Comparison of ENCODE assay signal across 1 cellular context in genomic region chrX:131332331-131332730, GRCh38.
A peak's percentile ranks its signal among the peaks of the same experiment; 100 is the strongest.
TF ChIP-seq lines count a peak whose summit lies in the region.

No MANE protein-coding gene starts in this region.

TF ChIP-seq in HepG2, 621 proteins besides CTCF, POLR2A, EP300 and RAD21 (continued from another document and continues in another):
- TF ChIP-seq, protein P1, sequence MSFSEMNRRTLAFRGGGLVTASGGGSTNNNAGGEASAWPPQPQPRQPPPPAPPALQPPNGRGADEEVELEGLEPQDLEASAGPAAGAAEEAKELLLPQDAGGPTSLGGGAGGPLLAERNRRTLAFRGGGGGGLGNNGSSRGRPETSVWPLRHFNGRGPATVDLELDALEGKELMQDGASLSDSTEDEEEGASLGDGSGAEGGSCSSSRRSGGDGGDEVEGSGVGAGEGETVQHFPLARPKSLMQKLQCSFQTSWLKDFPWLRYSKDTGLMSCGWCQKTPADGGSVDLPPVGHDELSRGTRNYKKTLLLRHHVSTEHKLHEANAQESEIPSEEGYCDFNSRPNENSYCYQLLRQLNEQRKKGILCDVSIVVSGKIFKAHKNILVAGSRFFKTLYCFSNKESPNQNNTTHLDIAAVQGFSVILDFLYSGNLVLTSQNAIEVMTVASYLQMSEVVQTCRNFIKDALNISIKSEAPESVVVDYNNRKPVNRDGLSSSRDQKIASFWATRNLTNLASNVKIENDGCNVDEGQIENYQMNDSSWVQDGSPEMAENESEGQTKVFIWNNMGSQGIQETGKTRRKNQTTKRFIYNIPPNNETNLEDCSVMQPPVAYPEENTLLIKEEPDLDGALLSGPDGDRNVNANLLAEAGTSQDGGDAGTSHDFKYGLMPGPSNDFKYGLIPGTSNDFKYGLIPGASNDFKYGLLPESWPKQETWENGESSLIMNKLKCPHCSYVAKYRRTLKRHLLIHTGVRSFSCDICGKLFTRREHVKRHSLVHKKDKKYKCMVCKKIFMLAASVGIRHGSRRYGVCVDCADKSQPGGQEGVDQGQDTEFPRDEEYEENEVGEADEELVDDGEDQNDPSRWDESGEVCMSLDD (CRISPR knock-in tag; IDR thresholded peaks at IDR 0.05; ENCODE audit: borderline replicate concordance): no peak
- TF ChIP-seq ZNF296 (CRISPR knock-in tag; conservative IDR thresholded peaks at IDR 0.05) (no peak), ZNF746 (CRISPR knock-in tag; IDR thresholded peaks at IDR 0.05) (no peak), ZNF557 (CRISPR knock-in tag; IDR thresholded peaks at IDR 0.05) (no peak), MATR3 (CRISPR knock-in tag; IDR thresholded peaks at IDR 0.05) (no peak), MIER2 (CRISPR knock-in tag; IDR thresholded peaks at IDR 0.05) (no peak), SOX5 (CRISPR knock-in tag; IDR thresholded peaks at IDR 0.05; ENCODE audit: borderline replicate concordance) (peak; percentile 88), SNRNP70 (IDR thresholded peaks at IDR 0.05; ENCODE audit: low read depth, low read length) (no peak), NCOA2 (CRISPR knock-in tag; IDR thresholded peaks at IDR 0.05) (no peak), ZBTB34 (CRISPR knock-in tag; IDR thresholded peaks at IDR 0.05) (no peak), CBX1 (IDR thresholded peaks at IDR 0.05; ENCODE audit: low read depth) (no peak), MBNL3 (CRISPR knock-in tag; conservative IDR thresholded peaks at IDR 0.05) (no peak), RARG (CRISPR knock-in tag; IDR thresholded peaks at IDR 0.05; ENCODE audit: low read depth) (no peak), HNF1A (IDR thresholded peaks at IDR 0.05; ENCODE audit: low read depth) (no peak), HNF1A (CRISPR knock-in tag; IDR thresholded peaks at IDR 0.05; ENCODE audit: borderline replicate concordance) (no peak), TSC22D2 (CRISPR knock-in tag; IDR thresholded peaks at IDR 0.05; ENCODE audit: borderline replicate concordance) (no peak), GATAD2A (CRISPR knock-in tag; IDR thresholded peaks at IDR 0.05) (no peak), NR2C2 (CRISPR knock-in tag; IDR thresholded peaks at IDR 0.05; ENCODE audit: borderline replicate concordance) (no peak), ZNF558 (CRISPR knock-in tag; IDR thresholded peaks at IDR 0.05; ENCODE audit: borderline replicate concordance) (no peak), ZNF7 (CRISPR knock-in tag; IDR thresholded peaks at IDR 0.05) (no peak), MXD1 (CRISPR knock-in tag; IDR thresholded peaks at IDR 0.05) (no peak), POLR2AphosphoS5 (IDR thresholded peaks at IDR 0.05; ENCODE audit: low read depth, low read length) (no peak), RARA (CRISPR knock-in tag; IDR thresholded peaks at IDR 0.05) (peak; percentile 50; the same call in 1 of the 2 replicates), ZBTB7B (CRISPR knock-in tag; IDR thresholded peaks at IDR 0.05) (no peak), MED1 (CRISPR knock-in tag; IDR thresholded peaks at IDR 0.05) (0 out of 2 replicates have a peak, but pooled peaks have one; percentile 13), STAT5B (CRISPR knock-in tag; IDR thresholded peaks at IDR 0.05) (no peak), MTA1 (CRISPR knock-in tag; IDR thresholded peaks at IDR 0.05; ENCODE audit: borderline replicate concordance) (no peak), SYNCRIP (IDR thresholded peaks at IDR 0.05; ENCODE audit: insufficient read depth, low read depth, low read length) (no peak), MTF2 (CRISPR knock-in tag; IDR thresholded peaks at IDR 0.05; ENCODE audit: borderline replicate concordance) (no peak), ZSCAN22 (CRISPR knock-in tag; IDR thresholded peaks at IDR 0.05) (no peak), ATF1 (CRISPR knock-in tag; IDR thresholded peaks at IDR 0.05) (no peak), MIER3 (CRISPR knock-in tag; IDR thresholded peaks at IDR 0.05; ENCODE audit: borderline replicate concordance) (no peak), THRA (CRISPR knock-in tag; IDR thresholded peaks at IDR 0.05; ENCODE audit: borderline replicate concordance) (no peak), ZNF432 (CRISPR knock-in tag; IDR thresholded peaks at IDR 0.05; ENCODE audit: borderline replicate concordance) (no peak), ZNF414 (CRISPR knock-in tag; IDR thresholded peaks at IDR 0.05) (no peak), SMYD3 (CRISPR knock-in tag; IDR thresholded peaks at IDR 0.05) (no peak)
- TF ChIP-seq, protein P2, sequence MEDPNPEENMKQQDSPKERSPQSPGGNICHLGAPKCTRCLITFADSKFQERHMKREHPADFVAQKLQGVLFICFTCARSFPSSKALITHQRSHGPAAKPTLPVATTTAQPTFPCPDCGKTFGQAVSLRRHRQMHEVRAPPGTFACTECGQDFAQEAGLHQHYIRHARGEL (CRISPR knock-in tag; IDR thresholded peaks at IDR 0.05): no peak
- TF ChIP-seq, protein P3, sequence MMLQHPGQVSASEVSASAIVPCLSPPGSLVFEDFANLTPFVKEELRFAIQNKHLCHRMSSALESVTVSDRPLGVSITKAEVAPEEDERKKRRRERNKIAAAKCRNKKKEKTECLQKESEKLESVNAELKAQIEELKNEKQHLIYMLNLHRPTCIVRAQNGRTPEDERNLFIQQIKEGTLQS (CRISPR knock-in tag; IDR thresholded peaks at IDR 0.05): no peak
- TF ChIP-seq, protein P4, sequence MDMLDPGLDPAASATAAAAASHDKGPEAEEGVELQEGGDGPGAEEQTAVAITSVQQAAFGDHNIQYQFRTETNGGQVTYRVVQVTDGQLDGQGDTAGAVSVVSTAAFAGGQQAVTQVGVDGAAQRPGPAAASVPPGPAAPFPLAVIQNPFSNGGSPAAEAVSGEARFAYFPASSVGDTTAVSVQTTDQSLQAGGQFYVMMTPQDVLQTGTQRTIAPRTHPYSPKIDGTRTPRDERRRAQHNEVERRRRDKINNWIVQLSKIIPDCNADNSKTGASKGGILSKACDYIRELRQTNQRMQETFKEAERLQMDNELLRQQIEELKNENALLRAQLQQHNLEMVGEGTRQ (IDR thresholded peaks at IDR 0.05; ENCODE audit: low read depth, low read length): no peak
- TF ChIP-seq, protein P4 (CRISPR knock-in tag; IDR thresholded peaks at IDR 0.05; ENCODE audit: borderline replicate concordance): no peak
- TF ChIP-seq, protein P5, sequence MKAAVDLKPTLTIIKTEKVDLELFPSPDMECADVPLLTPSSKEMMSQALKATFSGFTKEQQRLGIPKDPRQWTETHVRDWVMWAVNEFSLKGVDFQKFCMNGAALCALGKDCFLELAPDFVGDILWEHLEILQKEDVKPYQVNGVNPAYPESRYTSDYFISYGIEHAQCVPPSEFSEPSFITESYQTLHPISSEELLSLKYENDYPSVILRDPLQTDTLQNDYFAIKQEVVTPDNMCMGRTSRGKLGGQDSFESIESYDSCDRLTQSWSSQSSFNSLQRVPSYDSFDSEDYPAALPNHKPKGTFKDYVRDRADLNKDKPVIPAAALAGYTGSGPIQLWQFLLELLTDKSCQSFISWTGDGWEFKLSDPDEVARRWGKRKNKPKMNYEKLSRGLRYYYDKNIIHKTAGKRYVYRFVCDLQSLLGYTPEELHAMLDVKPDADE (CRISPR knock-in tag; IDR thresholded peaks at IDR 0.05): no peak
- TF ChIP-seq, protein P6, sequence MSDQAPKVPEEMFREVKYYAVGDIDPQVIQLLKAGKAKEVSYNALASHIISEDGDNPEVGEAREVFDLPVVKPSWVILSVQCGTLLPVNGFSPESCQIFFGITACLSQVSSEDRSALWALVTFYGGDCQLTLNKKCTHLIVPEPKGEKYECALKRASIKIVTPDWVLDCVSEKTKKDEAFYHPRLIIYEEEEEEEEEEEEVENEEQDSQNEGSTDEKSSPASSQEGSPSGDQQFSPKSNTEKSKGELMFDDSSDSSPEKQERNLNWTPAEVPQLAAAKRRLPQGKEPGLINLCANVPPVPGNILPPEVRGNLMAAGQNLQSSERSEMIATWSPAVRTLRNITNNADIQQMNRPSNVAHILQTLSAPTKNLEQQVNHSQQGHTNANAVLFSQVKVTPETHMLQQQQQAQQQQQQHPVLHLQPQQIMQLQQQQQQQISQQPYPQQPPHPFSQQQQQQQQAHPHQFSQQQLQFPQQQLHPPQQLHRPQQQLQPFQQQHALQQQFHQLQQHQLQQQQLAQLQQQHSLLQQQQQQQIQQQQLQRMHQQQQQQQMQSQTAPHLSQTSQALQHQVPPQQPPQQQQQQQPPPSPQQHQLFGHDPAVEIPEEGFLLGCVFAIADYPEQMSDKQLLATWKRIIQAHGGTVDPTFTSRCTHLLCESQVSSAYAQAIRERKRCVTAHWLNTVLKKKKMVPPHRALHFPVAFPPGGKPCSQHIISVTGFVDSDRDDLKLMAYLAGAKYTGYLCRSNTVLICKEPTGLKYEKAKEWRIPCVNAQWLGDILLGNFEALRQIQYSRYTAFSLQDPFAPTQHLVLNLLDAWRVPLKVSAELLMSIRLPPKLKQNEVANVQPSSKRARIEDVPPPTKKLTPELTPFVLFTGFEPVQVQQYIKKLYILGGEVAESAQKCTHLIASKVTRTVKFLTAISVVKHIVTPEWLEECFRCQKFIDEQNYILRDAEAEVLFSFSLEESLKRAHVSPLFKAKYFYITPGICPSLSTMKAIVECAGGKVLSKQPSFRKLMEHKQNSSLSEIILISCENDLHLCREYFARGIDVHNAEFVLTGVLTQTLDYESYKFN (CRISPR knock-in tag; conservative IDR thresholded peaks at IDR 0.05): no peak
- TF ChIP-seq, protein P7, sequence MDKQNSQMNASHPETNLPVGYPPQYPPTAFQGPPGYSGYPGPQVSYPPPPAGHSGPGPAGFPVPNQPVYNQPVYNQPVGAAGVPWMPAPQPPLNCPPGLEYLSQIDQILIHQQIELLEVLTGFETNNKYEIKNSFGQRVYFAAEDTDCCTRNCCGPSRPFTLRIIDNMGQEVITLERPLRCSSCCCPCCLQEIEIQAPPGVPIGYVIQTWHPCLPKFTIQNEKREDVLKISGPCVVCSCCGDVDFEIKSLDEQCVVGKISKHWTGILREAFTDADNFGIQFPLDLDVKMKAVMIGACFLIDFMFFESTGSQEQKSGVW (CRISPR knock-in tag; IDR thresholded peaks at IDR 0.05; ENCODE audit: borderline replicate concordance): no peak
